Comparison of ENCODE assay signal across 15 cellular contexts in genomic region chr11:126627376-126627775, GRCh38.
A peak's percentile ranks its signal among the peaks of the same experiment; 100 is the strongest.
DNase-seq lines count a peak whose midpoint lies in the region; ATAC-seq lines count a peak whose summit lies in the region.
"Had no signal": no experiment of that assay in that cellular context is flagged by ENCODE, and none has a peak within 500 bp of the region (broad histone marks: within the 10 kb centered on the region; RNA-seq: fewer than 3 reads in every experiment).

No MANE protein-coding gene starts in this region.

- no peak for ATAC-seq in HG02884 (IDR thresholded peaks at IDR 0.05; ENCODE audit: unreplicated experiment)
- ATAC-seq in HG03439 (IDR thresholded peaks at IDR 0.05; ENCODE audit: unreplicated experiment) = no peak
- ATAC-seq: CD8-positive, alpha-beta T cell; GM12878; GM23338 had no signal

- peak; percentile 31 for DNase-seq in NCI-H146 (lab: John Stamatoyannopoulos, UW)
- no peak for DNase-seq in NCI-H146 treated with DMSO at 0.1 percent for 48 hours (lab: John Stamatoyannopoulos, UW; ENCODE audit: unreplicated experiment)
- peak; percentile 58 for DNase-seq in NCI-H69 (lab: John Stamatoyannopoulos, UW)
- DNase-seq in retina = peak; percentile 87
- DNase-seq in HCEC 1CT = no peak
- DNase-seq: CD4-positive, CD25-positive, alpha-beta regulatory T cell; CD8-positive, alpha-beta T cell; DMS 273 treated with DMSO at 0.1 percent for 48 hours; DMS79; EL; GDM1 had no signal

Comparison
In these comparisons a context has a peak if more than half of its experiments do, and no peak if none do; other contexts are left out.
1. DNase-seq: peak in NCI-H146 (single experiment), NCI-H69 (single experiment) and retina (single experiment); none in NCI-H146 treated with DMSO at 0.1 percent for 48 hours (single experiment) and HCEC 1CT (single experiment).